In the genomic region with DNA sequence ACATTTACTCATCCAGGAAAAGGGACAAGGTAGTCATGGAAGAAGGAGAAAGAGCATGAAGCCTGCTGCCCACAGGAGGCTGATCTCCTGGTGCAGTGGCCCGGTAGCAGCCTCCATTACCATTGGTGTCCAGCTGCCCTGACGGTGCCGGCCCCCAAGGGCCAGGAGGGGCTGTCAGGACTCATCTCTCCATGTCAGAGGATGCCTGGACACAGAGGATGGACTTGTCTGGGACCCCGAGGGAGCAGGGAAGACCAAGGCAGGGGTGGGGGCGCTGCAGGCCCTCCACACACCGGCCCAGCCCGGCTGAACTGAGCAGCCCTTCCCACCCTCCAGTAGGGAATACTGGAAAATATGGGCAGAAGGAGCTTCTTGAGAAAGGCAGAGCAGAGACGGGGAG, we compare ENCODE assay signal across 17 cellular contexts. TPM values are rescaled to one million over a fixed set of nuclear protein-coding genes. Genes with fewer than 3 reads are reported as not detected.
"Had no signal": no experiment of that assay in that cellular context is flagged by ENCODE, and none has a peak within 500 bp of the region (broad histone marks: within the 10 kb centered on the region; RNA-seq: fewer than 3 reads in every experiment).

No MANE protein-coding gene starts in this region.

- DNase-seq: KBM-7, MG63, NCI-H1092, NCI-H1105 treated with DMSO at 0.1 percent for 48 hours, NCI-H1417 treated with DMSO at 0.1 percent for 48 hours, NCI-H146, NCI-H1694 treated with DMSO at 0.1 percent for 48 hours, NCI-H1930, NCI-H2081, NCI-H2107, NCI-H2227 treated with DMSO at 0.1 percent for 48 hours, NCI-H524, NCI-H69, NCI-H774, Right ventricle myocardium superior, SIG-M5, SK-N-SH had no signal

- H3K36me3 ChIP-seq: MG63 had no signal

- H3K4me3 ChIP-seq: MG63 had no signal

- H3K9me3 ChIP-seq: MG63, SK-N-SH had no signal

RNA-seq across cellular contexts. Expression of a gene that starts 52.2 kb away (rescaled TPM):
- polyA plus RNA-seq: SK-N-SH had no signal
